In genomic region chr4:40548256-40548655, GRCh38 we compare ENCODE assay signal across 13 cellular contexts.
DNase-seq lines count a peak whose midpoint lies in the region; ATAC-seq and TF ChIP-seq lines count a peak whose summit lies in the region.
"Had no signal": no experiment of that assay in that cellular context is flagged by ENCODE, and none has a peak within 500 bp of the region (broad histone marks: within the 10 kb centered on the region; RNA-seq: fewer than 3 reads in every experiment).

No MANE protein-coding gene starts in this region.

- H3K4me1 Mint-ChIP-seq in dendritic cell treated with granulocyte-macrophage colony-stimulating factor and Interleukin-4, amounts not matched to agents 40 ng/mL and 50 ng/mL, for 4 days (ENCODE audit: low read depth), result peaks cover 72% of the 10 kb centered on the region
- H3K4me1 Mint-ChIP-seq in activated CD4-positive, alpha-beta memory T cell treated with anti-CD3 and anti-CD28 coated beads for 36 hours (ENCODE audit: low read depth), result peaks cover 19% of the 10 kb centered on the region

- no peaks in the 10 kb centered on the region for H3K79me2 ChIP-seq in ACC112 (ENCODE audit: control insufficient read depth, insufficient read depth, low read length, unreplicated experiment)

- CTCF ChIA-PET in activated CD4-positive, alpha-beta memory T cell treated with anti-CD3 and anti-CD28 coated beads for 36 hours (lab: Charles Lee), result no interaction called here

- H3K27ac Mint-ChIP-seq in dendritic cell treated with granulocyte-macrophage colony-stimulating factor and Interleukin-4, amounts not matched to agents 40 ng/mL and 50 ng/mL, for 4 days, result peak overlapping the region; percentile 85
- no peak overlapping the region for H3K27ac Mint-ChIP-seq in activated CD4-positive, alpha-beta memory T cell treated with anti-CD3 and anti-CD28 coated beads for 36 hours
- H3K27ac Mint-ChIP-seq: activated CD8-positive, alpha-beta T cell treated with anti-CD3 and anti-CD28 coated beads, Interleukin-2, amount 10 ng/mL, durations not matched to agents 7 days and 5 days had no signal

- H3K4me3 Mint-ChIP-seq in dendritic cell treated with granulocyte-macrophage colony-stimulating factor and Interleukin-4, amounts not matched to agents 40 ng/mL and 50 ng/mL, for 4 days, result no peak overlapping the region
- no peak overlapping the region for H3K4me3 Mint-ChIP-seq in activated CD4-positive, alpha-beta memory T cell treated with anti-CD3 and anti-CD28 coated beads for 36 hours
- H3K4me3 Mint-ChIP-seq: activated CD8-positive, alpha-beta T cell treated with anti-CD3 and anti-CD28 coated beads, Interleukin-2, amount 10 ng/mL, durations not matched to agents 7 days and 5 days; naive B cell had no signal

- ATAC-seq in GM19351 (IDR thresholded peaks at IDR 0.05; ENCODE audit: unreplicated experiment), result no peak
- no peak for ATAC-seq in Right ventricle myocardium superior (ENCODE audit: poor library complexity)
- ATAC-seq: activated CD8-positive, alpha-beta T cell treated with anti-CD3 and anti-CD28 coated beads, Interleukin-2, amount 10 ng/mL, durations not matched to agents 7 days and 5 days had no signal

- H3K4me3 ChIP-seq in ACC112 (ENCODE audit: low read depth, low read length) (no peak overlapping the region), neutrophil (ENCODE audit: low read depth in 1 of 2, low read length in 1 of 2) (no peak overlapping the region)
- H3K4me3 ChIP-seq: cardiac muscle cell had no signal

- H3K4me1 ChIP-seq in ACC112 (ENCODE audit: control insufficient read depth, insufficient read depth, low read length, unreplicated experiment), result peaks cover 23% of the 10 kb centered on the region
- peaks cover 57 to 62% of the 10 kb centered on the region in 2 experiments for H3K4me1 ChIP-seq in neutrophil (ENCODE audit: control insufficient read depth in 1 of 2, insufficient read depth in 1 of 2, low read depth in 1 of 2, low read length in 1 of 2)

- no peaks in the 10 kb centered on the region for H3K9me3 Mint-ChIP-seq in dendritic cell treated with granulocyte-macrophage colony-stimulating factor and Interleukin-4, amounts not matched to agents 40 ng/mL and 50 ng/mL, for 4 days
- H3K9me3 Mint-ChIP-seq in activated CD4-positive, alpha-beta memory T cell treated with anti-CD3 and anti-CD28 coated beads for 36 hours, result no peaks in the 10 kb centered on the region
- H3K9me3 Mint-ChIP-seq: naive B cell had no signal

- intact Hi-C loops in dendritic cell treated with granulocyte-macrophage colony-stimulating factor and Interleukin-4, amounts not matched to agents 40 ng/mL and 50 ng/mL, for 4 days (cut with micrococcal nuclease), result no loop called here
- intact Hi-C loops in activated CD4-positive, alpha-beta memory T cell treated with anti-CD3 and anti-CD28 coated beads for 36 hours (cut with micrococcal nuclease), result no loop called here
- intact Hi-C loops in Right ventricle myocardium superior (cut with DNase I), result no loop called here

- no peaks in the 10 kb centered on the region for H3K9me3 ChIP-seq in neutrophil

- H3K27me3 ChIP-seq in ACC112 (ENCODE audit: insufficient read depth, low read length), result no peaks in the 10 kb centered on the region
- H3K27me3 ChIP-seq in neutrophil, result no peaks in the 10 kb centered on the region
- H3K27me3 ChIP-seq: cardiac muscle cell had no signal

- H3K27ac ChIP-seq in ACC112 (ENCODE audit: low read depth, low read length), result peak overlapping the region; percentile 51; the same call in 1 of the 2 replicates
- peak overlapping the region; percentile 72 for H3K27ac ChIP-seq in neutrophil
- H3K27ac ChIP-seq: cardiac muscle cell had no signal

- no peaks in the 10 kb centered on the region for H3K27me3 Mint-ChIP-seq in dendritic cell treated with granulocyte-macrophage colony-stimulating factor and Interleukin-4, amounts not matched to agents 40 ng/mL and 50 ng/mL, for 4 days
- no peaks in the 10 kb centered on the region for H3K27me3 Mint-ChIP-seq in activated CD4-positive, alpha-beta memory T cell treated with anti-CD3 and anti-CD28 coated beads for 36 hours
- H3K27me3 Mint-ChIP-seq: naive B cell had no signal

- no peak for TF ChIP-seq CTCF in neutrophil (IDR thresholded peaks at IDR 0.05)

- POLR2A ChIA-PET in activated CD4-positive, alpha-beta memory T cell treated with anti-CD3 and anti-CD28 coated beads for 36 hours (lab: Charles Lee), result no interaction called here

- H3K36me3 Mint-ChIP-seq in dendritic cell treated with granulocyte-macrophage colony-stimulating factor and Interleukin-4, amounts not matched to agents 40 ng/mL and 50 ng/mL, for 4 days (ENCODE audit: low read depth), result peaks cover 80% of the 10 kb centered on the region
- no peaks in the 10 kb centered on the region for H3K36me3 Mint-ChIP-seq in activated CD4-positive, alpha-beta memory T cell treated with anti-CD3 and anti-CD28 coated beads for 36 hours
- H3K36me3 Mint-ChIP-seq: naive B cell had no signal

- H2AFZ ChIP-seq in ACC112 (ENCODE audit: low read length, unreplicated experiment), result no peak overlapping the region

- H3K36me3 ChIP-seq in ACC112 (ENCODE audit: insufficient read depth, low read length) (no peaks in the 10 kb centered on the region), neutrophil (peaks cover 29% of the 10 kb centered on the region)
- H3K36me3 ChIP-seq: cardiac muscle cell had no signal

- DNase-seq in NCI-H2029 (lab: John Stamatoyannopoulos, UW), result peak; percentile 30
- no peak for DNase-seq in activated CD4-positive, alpha-beta memory T cell treated with anti-CD3 and anti-CD28 coated beads for 36 hours
- DNase-seq in DMS 273 treated with DMSO at 0.1 percent for 48 hours (lab: John Stamatoyannopoulos, UW), result no peak
- no peak for DNase-seq in Right ventricle myocardium superior
- DNase-seq: activated CD8-positive, alpha-beta T cell treated with anti-CD3 and anti-CD28 coated beads, Interleukin-2, amount 10 ng/mL, durations not matched to agents 7 days and 5 days; activated effector memory CD4-positive, alpha-beta T cell treated with anti-CD3 and anti-CD28 coated beads, Interleukin-2, amount 50 U/mL, for 16 hours; naive B cell; T-helper 2 cell had no signal
